ENCODE assay signal across 8 cellular contexts in the genomic region with DNA sequence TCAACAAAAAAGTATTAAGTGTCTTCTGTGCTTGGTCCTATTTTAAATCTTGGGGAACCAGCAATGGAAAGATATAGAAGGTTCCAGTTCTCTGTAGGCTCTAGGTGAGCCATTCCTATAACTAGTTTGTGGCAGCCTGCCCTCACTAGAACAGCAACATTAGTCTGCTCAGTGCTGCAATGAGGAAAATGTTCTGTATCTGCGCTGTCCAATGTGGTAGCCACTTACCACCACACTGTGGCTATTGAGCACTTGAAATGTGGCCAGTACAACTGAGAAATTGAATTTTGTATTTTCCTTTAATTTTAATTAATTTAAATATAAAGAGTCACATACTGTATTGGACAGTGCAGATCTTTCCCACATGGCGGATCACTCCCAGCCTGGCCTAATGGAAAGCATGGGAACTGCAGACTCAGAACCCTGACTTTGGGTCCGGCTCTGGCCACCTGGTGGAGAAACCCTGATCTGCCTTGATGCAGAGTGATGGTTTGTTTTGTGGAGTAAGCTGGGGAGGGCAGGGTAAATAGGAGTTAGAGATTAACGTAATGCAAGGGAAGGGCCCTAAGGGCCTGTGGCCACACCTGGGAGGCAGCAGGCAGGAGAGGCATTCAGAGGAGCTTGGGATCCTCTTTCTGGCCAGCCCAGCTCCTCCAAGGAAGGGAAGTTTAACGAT.
DNase-seq lines count a peak whose midpoint lies in the region; ATAC-seq lines count a peak whose summit lies in the region.

No MANE protein-coding gene starts in this region.

- peak; percentile 50 for ATAC-seq in HG03521 (IDR thresholded peaks at IDR 0.05; ENCODE audit: unreplicated experiment)
- no peak for ATAC-seq in aorta (ENCODE audit: low FRiP score)

- 95% methylated on average over 5 of the region's 5 CpGs for WGBS in aorta, 2 donors

- H3K4me3 ChIP-seq in aorta (ENCODE audit: low read length in 2 of 2) = no peak overlapping the region

- H3K36me3 ChIP-seq in aorta (ENCODE audit: control insufficient read depth in 1 of 2, insufficient read depth in 2 of 2, low read length in 1 of 2) = peaks cover 0 to 1% of the 10 kb centered on the region in 2 donors

- intact Hi-C loops in aorta (cut with DNase I) = loop anchor here in 1 of 2 donors (10.0 kb wide), 1 partner anchor 97 kb away; no protein-coding TSS in a partner anchor

- in situ Hi-C loops in Caki2 (cut with HindIII; ENCODE audit: low pct_unique_long_range_greater_than_20kb, low sequenced_read_pairs) = no loop called here

- DNase-seq in Caki2 (ENCODE audit: low read depth) (peak; percentile 61), UCSD-AML1 (lab: John Stamatoyannopoulos, UW; ENCODE audit: unreplicated experiment) (peak; percentile 18), kidney tubule cell (ENCODE audit: low spot score) (peak; percentile 43), aorta (no peak), T-helper 9 cell (no peak), MV-4-11 (lab: John Stamatoyannopoulos, UW) (no peak)
- no peak for DNase-seq in activated CD4-positive, alpha-beta T cell treated with anti-CD3 and anti-CD28 coated beads, Interleukin-2, amount 50 U/mL, for 48 hours

- peaks cover 0 to 3% of the 10 kb centered on the region in 2 donors for H3K4me1 ChIP-seq in aorta (ENCODE audit: control insufficient read depth in 1 of 2, insufficient read depth in 2 of 2, low read length in 2 of 2)

- no peaks in the 10 kb centered on the region for H3K9me3 ChIP-seq in aorta (ENCODE audit: control insufficient read depth, low read length)

- no peaks in the 10 kb centered on the region for H3K27me3 ChIP-seq in aorta (ENCODE audit: control insufficient read depth in 1 of 2, insufficient read depth in 2 of 2, low read length in 1 of 2)

- H3K27ac ChIP-seq in aorta (ENCODE audit: low read depth in 1 of 2, low read length in 2 of 2) = no peak overlapping the region

Comparison
In these comparisons a context has a peak if more than half of its experiments do, and no peak if none do; other contexts are left out.
1. DNase-seq: peak in Caki2 (single experiment), UCSD-AML1 (single experiment) and kidney tubule cell (single experiment); none in aorta (0 of 2), T-helper 9 cell (single experiment), activated CD4-positive, alpha-beta T cell treated with anti-CD3 and anti-CD28 coated beads, Interleukin-2, amount 50 U/mL, for 48 hours (0 of 2) and MV-4-11 (single experiment).